21 cellular contexts compared by ENCODE assay signal in the genomic region with DNA sequence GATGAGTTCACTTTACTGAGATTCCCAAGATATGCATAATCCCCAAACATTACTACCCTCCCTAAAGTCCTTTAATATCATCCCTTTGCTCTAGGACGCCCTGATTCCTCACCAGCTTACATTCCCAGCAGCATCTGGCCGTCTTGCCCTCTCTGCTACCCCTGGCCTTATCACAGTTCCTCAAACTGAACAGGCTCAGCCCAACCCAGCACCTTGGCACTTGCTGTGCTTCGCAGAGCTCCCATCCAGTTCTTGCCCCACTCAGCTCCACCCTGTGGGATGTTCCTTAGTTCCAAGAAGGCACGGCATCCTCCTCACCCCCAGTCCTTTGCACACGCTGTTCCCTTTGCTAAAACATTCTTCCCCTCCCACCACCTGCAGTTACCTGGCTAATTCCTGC.
DNase-seq lines count a peak whose midpoint lies in the region; ATAC-seq, FAIRE-seq and TF ChIP-seq lines count a peak whose summit lies in the region.
"Had no signal": no experiment of that assay in that cellular context is flagged by ENCODE, and none has a peak within 500 bp of the region (broad histone marks: within the 10 kb centered on the region; RNA-seq: fewer than 3 reads in every experiment).

No MANE protein-coding gene starts in this region.

- peak overlapping the region; percentile 68; the same call in 1 of the 2 replicates for H4K8ac ChIP-seq in H1 (ENCODE audit: extremely low read depth, insufficient read depth, low read length)

- H4K20me1 ChIP-seq in HCT116 (ENCODE audit: insufficient read depth) (no peaks in the 10 kb centered on the region), H1 (replicated peaks in 1 of 2; ENCODE audit: control insufficient read depth in 1 of 2, insufficient read depth in 2 of 2, low read length in 2 of 2) (no peaks in the 10 kb centered on the region)
- H4K20me1 ChIP-seq: BLaER1 had no signal

- H2BK5ac ChIP-seq in H1 (ENCODE audit: low read depth, low read length), result no peak overlapping the region

- no peak overlapping the region for H2AK5ac ChIP-seq in H1 (ENCODE audit: low read depth, low read length)

- H3K23ac ChIP-seq in H1 (ENCODE audit: insufficient read length), result no peak overlapping the region

- TF ChIP-seq POLR2A in GM12891 (IDR thresholded peaks at IDR 0.05; ENCODE audit: low read depth, low read length) (no peak), HCT116 (IDR thresholded peaks at IDR 0.05; ENCODE audit: borderline replicate concordance, extremely low read depth, insufficient read depth, insufficient read length) (no peak), H1 (IDR thresholded peaks at IDR 0.05; ENCODE audit: control extremely low read depth in 1 of 2, low read depth in 2 of 2, low read length in 2 of 2) (no peak)

- CTCF ChIA-PET in HCT116 (lab: Charles Lee), result no interaction called here
- CTCF ChIA-PET in H1 (lab: Charles Lee; ENCODE audit: partially characterized antibody), result interaction anchor here (0.6 to 2.2 kb wide), 4 partner anchors 8 to 803 kb away, joined by 3 to 5 read pairs (median 3); no protein-coding TSS in a partner anchor

- H3K56ac ChIP-seq in H1 (replicated peaks; ENCODE audit: insufficient read length, low read depth, low read length), result no peak overlapping the region

- POLR2A ChIA-PET in HCT116 (lab: Charles Lee), result no interaction called here
- POLR2A ChIA-PET in H1 (lab: Charles Lee; ENCODE audit: partially characterized antibody), result interaction anchor here (1.3 kb wide), 1 partner anchor 21 kb away, joined by 3 read pairs; no protein-coding TSS in a partner anchor

- H3K4me2 ChIP-seq in HCT116 (ENCODE audit: low read length), result no peak overlapping the region
- 0 out of 4 replicates have a peak overlapping the region, but pooled peaks of 1 of the 2 experiments have one; percentile 9 for H3K4me2 ChIP-seq in H1 (ENCODE audit: insufficient read depth in 1 of 2, low read depth in 2 of 2, low read length in 2 of 2)
- H3K4me2 ChIP-seq: BLaER1 had no signal

- H3K9me3 ChIP-seq in HCT116 (ENCODE audit: control insufficient read depth in 1 of 2, insufficient read depth in 1 of 2, low read depth in 1 of 2, low read length in 2 of 2) (no peaks in the 10 kb centered on the region), H1 (ENCODE audit: insufficient read depth in 2 of 2, low read depth in 1 of 2, low read length in 1 of 2) (no peaks in the 10 kb centered on the region)
- H3K9me3 ChIP-seq: BLaER1, Caco-2 had no signal

- H3K36me3 ChIP-seq in H7 (replicated peaks; ENCODE audit: control insufficient read depth, insufficient read depth, low read length) (no peaks in the 10 kb centered on the region), HCT116 (ENCODE audit: control insufficient read depth in 1 of 2, insufficient read depth in 2 of 2, low read length in 2 of 2) (no peaks in the 10 kb centered on the region), H1 (ENCODE audit: control insufficient read depth in 2 of 4, insufficient read depth in 4 of 4, low read length in 3 of 4) (no peaks in the 10 kb centered on the region)
- H3K36me3 ChIP-seq: BLaER1 had no signal

- H2BK15ac ChIP-seq in H1 (ENCODE audit: low read length), result no peak overlapping the region

- no peak overlapping the region for H4K5ac ChIP-seq in H1 (ENCODE audit: insufficient read length, low read depth, low read length)

- H3K79me1 ChIP-seq in H1 (ENCODE audit: low read depth, low read length), result no peaks in the 10 kb centered on the region

- no peak overlapping the region for H2AFZ ChIP-seq in HCT116 (ENCODE audit: low read depth, low read length, poor library complexity, severe bottlenecking)
- H2AFZ ChIP-seq in H1 (ENCODE audit: low read length), result no peak overlapping the region; the same call in 1 of the 2 replicates
- H2AFZ ChIP-seq: GM23248 had no signal

- H3K23me2 ChIP-seq in H1 (ENCODE audit: low read depth, low read length), result no peaks in the 10 kb centered on the region

- BruUV-seq in HCT116 (replicated peaks; lab: Mats Ljungman, UMichigan), result no TSS peak

- H3K27ac ChIP-seq in HCT116 (ENCODE audit: low read depth, low read length) (no peak overlapping the region), H1 (ENCODE audit: low read depth, low read length) (no peak overlapping the region)
- H3K27ac ChIP-seq: 22Rv1, BLaER1, C4-2B, GM23248 had no signal

- TF ChIP-seq RAD21 in HCT116 (IDR thresholded peaks at IDR 0.05; ENCODE audit: low read depth) (no peak), H1 (IDR thresholded peaks at IDR 0.05 in 1 of 2, conservative IDR thresholded peaks at IDR 0.05 in 1 of 2; ENCODE audit: low read depth in 2 of 2, low read length in 2 of 2) (no peak)

- DNase-seq in GM12891 (ENCODE audit: insufficient read length, low spot score) (no peak), H7 (peak; percentile 46), HCT116 (ENCODE audit: low read depth, low spot score) (no peak), H1 (ENCODE audit: low read depth in 1 of 2, low spot score in 2 of 2) (no peak), UCSD-AML1 (lab: John Stamatoyannopoulos, UW; ENCODE audit: unreplicated experiment) (no peak)
- no peak for DNase-seq in activated CD4-positive, alpha-beta T cell treated with anti-CD3 and anti-CD28 coated beads, Interleukin-2, amount 50 U/mL, for 1 hour
- DNase-seq: Caco-2; CD4-positive, CD25-positive, alpha-beta regulatory T cell; CD8-positive, alpha-beta T cell; DMS153; DND-41; GM23248 had no signal

- H3K14ac ChIP-seq in H1 (ENCODE audit: insufficient read length), result no peak overlapping the region

- no peak overlapping the region for H3K4ac ChIP-seq in H1 (replicated peaks; ENCODE audit: insufficient read length, low read depth, low read length)

- no peak for ATAC-seq in HCT116
- no peak for ATAC-seq in HG03469 (IDR thresholded peaks at IDR 0.05; ENCODE audit: unreplicated experiment)
- ATAC-seq in GM18861 (IDR thresholded peaks at IDR 0.05; ENCODE audit: unreplicated experiment), result no peak
- ATAC-seq: CD8-positive, alpha-beta T cell had no signal

- no peak overlapping the region for H2BK120ac ChIP-seq in H1 (replicated peaks; ENCODE audit: low read depth, low read length)

- no peak for TF ChIP-seq EP300 in H1 (IDR thresholded peaks at IDR 0.05; ENCODE audit: borderline replicate concordance in 1 of 2, low read depth in 2 of 2, low read length in 2 of 2)

- H3K79me2 ChIP-seq in HCT116 (ENCODE audit: insufficient read depth, low read length), result no peaks in the 10 kb centered on the region
- no peaks in the 10 kb centered on the region for H3K79me2 ChIP-seq in H1 (ENCODE audit: control insufficient read depth in 1 of 2, insufficient read depth in 2 of 2, low read length in 2 of 2)

- FAIRE-seq in GM12891 (lab: Jason Lieb, UNC), result no peak
- FAIRE-seq in H1 (lab: Jason Lieb, UNC), result no peak
- FAIRE-seq: A204.1, G401.6, GM19239, H54 had no signal

- H3K27me3 ChIP-seq in H7 (ENCODE audit: control insufficient read depth, insufficient read depth, low read length), result no peaks in the 10 kb centered on the region
- peaks cover 78% of the 10 kb centered on the region for H3K27me3 ChIP-seq in HCT116 (ENCODE audit: insufficient read depth, low read length)
- no peaks in the 10 kb centered on the region; a peak in 2 of 7 replicates for H3K27me3 ChIP-seq in H1 (replicated peaks in 1 of 4; ENCODE audit: control insufficient read depth in 3 of 4, extremely low read depth in 1 of 4, insufficient read depth in 3 of 4, low read length in 3 of 4)
- H3K27me3 ChIP-seq: BLaER1 had no signal

- H3K4me1 ChIP-seq in HCT116 (ENCODE audit: control insufficient read depth in 1 of 2, insufficient read depth in 2 of 2, low read length in 2 of 2) (no peaks in the 10 kb centered on the region), H1 (replicated peaks in 1 of 4; ENCODE audit: control insufficient read depth in 3 of 4, insufficient read depth in 4 of 4, low read length in 3 of 4) (peaks cover 2 to 12% (median 7%) of the 10 kb centered on the region in 4 experiments; a peak in 6 of 7 replicates)
- H3K4me1 ChIP-seq: BLaER1 had no signal

- no peaks in the 10 kb centered on the region for H3K9me2 ChIP-seq in HCT116 (ENCODE audit: insufficient read depth)

- no peak overlapping the region for H3K4me3 ChIP-seq in H7 (ENCODE audit: insufficient read depth, low read depth, low read length)
- no peak overlapping the region for H3K4me3 ChIP-seq in HCT116 (replicated peaks in 1 of 2; ENCODE audit: low read depth in 1 of 2, low read length in 2 of 2)
- H3K4me3 ChIP-seq in H1 (ENCODE audit: extremely low read depth in 1 of 4, insufficient read depth in 2 of 4, low read depth in 3 of 4, low read length in 4 of 4), result no peak overlapping the region
- H3K4me3 ChIP-seq: BLaER1, GM23248 had no signal

- peak overlapping the region; percentile 20; the same call in 1 of the 2 replicates for H2BK12ac ChIP-seq in H1 (ENCODE audit: low read depth, low read length)

- H2BK20ac ChIP-seq in H1 (ENCODE audit: low read length), result no peak overlapping the region

- TF ChIP-seq CTCF in HCT116 (IDR thresholded peaks at IDR 0.05 in 2 of 3, conservative IDR thresholded peaks at IDR 0.05 in 1 of 3; ENCODE audit: borderline replicate concordance in 1 of 3, insufficient read depth in 1 of 3, low read depth in 2 of 3, low read length in 2 of 3) (no peak), H1 (IDR thresholded peaks at IDR 0.05; ENCODE audit: control extremely low read depth in 1 of 3, insufficient read depth in 1 of 3, low read depth in 1 of 3, low read length in 3 of 3) (no peak)

- intact Hi-C loops in HCT116 (cut with micrococcal nuclease), result no loop called here

- H3K9ac ChIP-seq in HCT116 (ENCODE audit: low read length) (no peak overlapping the region), H1 (replicated peaks in 1 of 4; ENCODE audit: extremely low read depth in 1 of 4, low read depth in 3 of 4, low read length in 3 of 4) (no peak overlapping the region)
- H3K9ac ChIP-seq: BLaER1, GM23248 had no signal

- WGBS in H1 (ENCODE audit: extremely low coverage in 1 of 2, insufficient coverage in 1 of 2, insufficient read length in 1 of 2, insufficient replicate concordance in 2 of 2, low coverage in 1 of 2, low lambda C conversion rate in 2 of 2, missing lambda C conversion rate in 1 of 2), 2 experiments, result 69% methylated on average over 5 of the region's 5 CpGs; no CpG with 5 or more reads in 1 of the 2 experiments

- no peak overlapping the region for H4K91ac ChIP-seq in H1 (replicated peaks; ENCODE audit: insufficient read length, low read length)

- no peak overlapping the region; the same call in 1 of the 2 replicates for H3K18ac ChIP-seq in H1 (ENCODE audit: extremely low read depth, low read length)

- RAD21 ChIA-PET in HCT116 (lab: Charles Lee; ENCODE audit: low non-redundant PET in 1 of 2, low total read pairs in 2 of 2, uncharacterized antibody in 2 of 2, unreplicated experiment in 2 of 2), result no interaction called here

TF ChIP-seq in GM12891, 5 proteins besides CTCF, POLR2A, EP300 and RAD21:
- TF ChIP-seq TAF1 (IDR thresholded peaks at IDR 0.05; ENCODE audit: low read depth, low read length) (no peak), SPI1 (IDR thresholded peaks at IDR 0.05; ENCODE audit: low read depth, low read length) (peak; percentile 55)

TF ChIP-seq in HCT116, 20 proteins besides CTCF, POLR2A, EP300 and RAD21 (continues in another document):
- no peak for TF ChIP-seq POLR2AphosphoS5 (IDR thresholded peaks at IDR 0.05; ENCODE audit: low read depth, low read length)

TF ChIP-seq in H1, 55 proteins besides CTCF, POLR2A, EP300 and RAD21 (continues in another document):
- TF ChIP-seq TCF12 (IDR thresholded peaks at IDR 0.05; ENCODE audit: low read depth, low read length), result no peak
- no peak for TF ChIP-seq GABPA (IDR thresholded peaks at IDR 0.05; ENCODE audit: borderline replicate concordance, insufficient read depth, low read length)
- no peak for TF ChIP-seq SRF (IDR thresholded peaks at IDR 0.05; ENCODE audit: low read depth, low read length)
